In the genomic region with DNA sequence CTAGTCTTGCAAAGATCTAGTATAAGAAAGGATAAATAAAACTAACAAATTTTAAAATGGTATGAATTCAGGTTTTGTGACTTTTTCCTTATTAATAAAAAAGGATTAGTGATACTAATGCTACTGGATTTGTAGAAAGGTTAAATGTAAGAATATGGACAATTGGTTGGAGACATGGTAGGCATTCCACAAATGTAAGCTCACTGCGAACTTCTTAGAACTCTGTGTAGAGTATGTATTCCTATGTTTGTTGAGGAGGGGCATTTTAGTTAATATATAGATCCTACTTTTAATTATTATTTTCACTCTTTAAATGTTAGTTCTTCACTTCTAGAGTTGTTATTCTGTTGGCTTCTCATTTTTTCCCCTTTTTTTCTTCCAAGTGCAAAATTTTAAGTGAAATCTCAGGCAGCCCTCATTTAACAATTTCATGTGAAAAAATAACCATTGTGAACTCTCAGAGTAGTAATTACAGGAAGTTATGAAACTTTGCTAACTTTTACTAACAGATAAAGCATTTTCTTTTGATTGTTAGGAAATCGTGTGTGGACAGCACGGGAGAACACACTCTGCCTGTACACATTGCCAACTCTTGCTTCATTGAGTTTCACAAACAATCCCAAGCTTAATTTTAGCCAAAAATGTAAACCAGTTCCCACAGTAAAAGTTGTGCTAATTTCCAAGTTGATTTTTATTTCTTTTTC, we compare ENCODE assay signal across 10 cellular contexts.
DNase-seq lines count a peak whose midpoint lies in the region; ATAC-seq, FAIRE-seq and TF ChIP-seq lines count a peak whose summit lies in the region.
"Had no signal": no experiment of that assay in that cellular context is flagged by ENCODE, and none has a peak within 500 bp of the region (broad histone marks: within the 10 kb centered on the region; RNA-seq: fewer than 3 reads in every experiment).

No MANE protein-coding gene starts in this region.

- intact Hi-C loops in body of pancreas (cut with DNase I), result no loop called here

- peak; percentile 85 for FAIRE-seq in keratinocyte (lab: Jason Lieb, UNC)

- no peaks in the 10 kb centered on the region for H3K36me3 ChIP-seq in HUES48 (ENCODE audit: control insufficient read depth, insufficient read depth, low read length)
- no peaks in the 10 kb centered on the region for H3K36me3 ChIP-seq in body of pancreas (replicated peaks in 1 of 2; ENCODE audit: insufficient read depth in 1 of 2, low read depth in 2 of 2)
- H3K36me3 ChIP-seq in keratinocyte (ENCODE audit: control insufficient read depth in 2 of 2, extremely low read depth in 1 of 2, insufficient read depth in 2 of 2, low read length in 2 of 2), result no peaks in the 10 kb centered on the region
- no peaks in the 10 kb centered on the region for H3K36me3 ChIP-seq in stomach smooth muscle (ENCODE audit: control insufficient read depth in 2 of 2, insufficient read depth in 2 of 2, low read length in 2 of 2)

- H3K9me3 ChIP-seq in HUES48 (ENCODE audit: control insufficient read depth, insufficient read depth, low read length) (no peaks in the 10 kb centered on the region), body of pancreas (no peaks in the 10 kb centered on the region), keratinocyte (ENCODE audit: control insufficient read depth, low read depth, low read length) (no peaks in the 10 kb centered on the region), stomach smooth muscle (ENCODE audit: control insufficient read depth in 2 of 2, low read length in 2 of 2) (no peaks in the 10 kb centered on the region)

- H3K27ac ChIP-seq in HUES48 (ENCODE audit: low read depth, low read length), result peak overlapping the region; percentile 67
- peak overlapping the region in 2 of 4 donors; percentile 24 to 60 for H3K27ac ChIP-seq in body of pancreas
- H3K27ac ChIP-seq in keratinocyte (ENCODE audit: control insufficient read depth, insufficient read depth, low read length), result peak overlapping the region; percentile 86
- peak overlapping the region; percentile 69 for H3K27ac ChIP-seq in stomach smooth muscle (ENCODE audit: low read length)

- 35 to 41% methylated on average over 3 of the region's 3 CpGs for WGBS in body of pancreas, 2 donors

- no peaks in the 10 kb centered on the region for H3K9me1 ChIP-seq in keratinocyte (ENCODE audit: control insufficient read depth, extremely low read depth, insufficient read depth, low read length)

- H3K27me3 ChIP-seq in HUES48 (ENCODE audit: control insufficient read depth, insufficient read depth, low read length) (no peaks in the 10 kb centered on the region), body of pancreas (no peaks in the 10 kb centered on the region), keratinocyte (ENCODE audit: control insufficient read depth, extremely low read depth, insufficient read depth, low read length) (no peaks in the 10 kb centered on the region), stomach smooth muscle (ENCODE audit: control insufficient read depth in 1 of 2, insufficient read depth in 2 of 2, low read length in 2 of 2) (no peaks in the 10 kb centered on the region)

- DNase-seq in body of pancreas, result peak in 1 of 4 donors; percentile 25
- no peak for DNase-seq in keratinocyte (ENCODE audit: low read depth, low spot score)
- DNase-seq in HT-29 (ENCODE audit: low spot score), result no peak
- DNase-seq: activated CD4-positive, alpha-beta T cell treated with anti-CD3 and anti-CD28 coated beads for 36 hours; effector memory CD8-positive, alpha-beta T cell had no signal

- peak overlapping the region; percentile 64 for H2AFZ ChIP-seq in keratinocyte (ENCODE audit: control insufficient read depth, low read length)

- H3K4me2 ChIP-seq in keratinocyte (ENCODE audit: control insufficient read depth, extremely low read depth, insufficient read depth, low read depth, low read length), result peak overlapping the region; percentile 56

- no peaks in the 10 kb centered on the region for H4K20me1 ChIP-seq in keratinocyte (ENCODE audit: control insufficient read depth, extremely low read depth, insufficient read depth, low read length)

- H3K9ac ChIP-seq in HUES48 (ENCODE audit: low read depth, low read length) (no peak overlapping the region), keratinocyte (ENCODE audit: control insufficient read depth, extremely low read depth, insufficient read depth, low read length) (peak overlapping the region; percentile 39), stomach smooth muscle (ENCODE audit: low read length in 2 of 2) (peak overlapping the region in 1 of 2 donors; percentile 22)

- dilution Hi-C loops in keratinocyte (cut with MboI; ENCODE audit: extremely low pct_ligation_motif_present, low sequenced_read_pairs), result no loop called here

- peaks cover 43% of the 10 kb centered on the region for H3K4me1 ChIP-seq in HUES48 (ENCODE audit: control insufficient read depth, insufficient read depth, low read length)
- no peaks in the 10 kb centered on the region for H3K4me1 ChIP-seq in body of pancreas
- H3K4me1 ChIP-seq in keratinocyte (ENCODE audit: control insufficient read depth, extremely low read depth, insufficient read depth, low read length), result peaks cover 39% of the 10 kb centered on the region
- H3K4me1 ChIP-seq in stomach smooth muscle (ENCODE audit: control insufficient read depth, insufficient read depth, low read length), result peaks cover 6% of the 10 kb centered on the region

- H3K79me2 ChIP-seq in keratinocyte (ENCODE audit: control insufficient read depth, insufficient read depth, low read length), result no peaks in the 10 kb centered on the region

- TF ChIP-seq CTCF in body of pancreas (IDR thresholded peaks at IDR 0.05), result no peak
- no peak for TF ChIP-seq CTCF in keratinocyte (optimal IDR thresholded peaks at IDR 0.05 in 1 of 3, IDR thresholded peaks at IDR 0.05 in 1 of 3, conservative IDR thresholded peaks at IDR 0.05 in 1 of 3; ENCODE audit: extremely low read depth in 1 of 3, insufficient read depth in 2 of 3, low read length in 3 of 3)

- H3K4me3 ChIP-seq in HUES48 (ENCODE audit: low read depth, low read length) (no peak overlapping the region), body of pancreas (no peak overlapping the region), keratinocyte (ENCODE audit: control insufficient read depth in 2 of 3, extremely low read depth in 1 of 3, insufficient read depth in 2 of 3, low read depth in 1 of 3, low read length in 3 of 3) (peak overlapping the region in 1 of 3 experiments; percentile 18), stomach smooth muscle (ENCODE audit: low read length in 2 of 2) (peak overlapping the region in 1 of 2 donors; percentile 10)

- ATAC-seq in body of pancreas (peak; percentile 55), HG02571 (IDR thresholded peaks at IDR 0.05; ENCODE audit: unreplicated experiment) (no peak), GM18867 (IDR thresholded peaks at IDR 0.05; ENCODE audit: unreplicated experiment) (no peak), HG02852 (IDR thresholded peaks at IDR 0.05; ENCODE audit: unreplicated experiment) (no peak)
- ATAC-seq: activated CD4-positive, alpha-beta T cell treated with anti-CD3 and anti-CD28 coated beads for 36 hours; effector memory CD8-positive, alpha-beta T cell had no signal

- no peak for TF ChIP-seq POLR2A in body of pancreas (IDR thresholded peaks at IDR 0.05)
